In genomic region chr1:9731051-9731537, GRCh38 we compare ENCODE assay signal across 17 cellular contexts.
DNase-seq lines count a peak whose midpoint lies in the region; ATAC-seq, FAIRE-seq and TF ChIP-seq lines count a peak whose summit lies in the region.
"Had no signal": no experiment of that assay in that cellular context is flagged by ENCODE, and none has a peak within 500 bp of the region (broad histone marks: within the 10 kb centered on the region; RNA-seq: fewer than 3 reads in every experiment).

No MANE protein-coding gene starts in this region.

- no peaks in the 10 kb centered on the region for H3K23me2 ChIP-seq in H1 (ENCODE audit: low read depth, low read length)

- no peak overlapping the region for H3K27ac ChIP-seq in H1 (ENCODE audit: low read depth, low read length)
- no peak overlapping the region for H3K27ac ChIP-seq in vagina

- H3K4me3 ChIP-seq in H1 (ENCODE audit: extremely low read depth in 1 of 4, insufficient read depth in 2 of 4, low read depth in 3 of 4, low read length in 4 of 4) (no peak overlapping the region), vagina (no peak overlapping the region)
- H3K4me3 ChIP-seq: GM23338 had no signal

- intact Hi-C loops in activated B cell treated with CpG ODN at 0.5 μM for 24 hours (cut with micrococcal nuclease) = no loop called here
- intact Hi-C loops in vagina (cut with DNase I) = no loop called here

- no peak overlapping the region for H4K5ac ChIP-seq in H1 (ENCODE audit: insufficient read length, low read depth, low read length)

- no peak overlapping the region for H4K91ac ChIP-seq in H1 (replicated peaks; ENCODE audit: insufficient read length, low read length)

- no peak overlapping the region for H3K14ac ChIP-seq in H1 (ENCODE audit: insufficient read length)

- H3K27me3 ChIP-seq in H1 (replicated peaks in 1 of 4; ENCODE audit: control insufficient read depth in 3 of 4, extremely low read depth in 1 of 4, insufficient read depth in 3 of 4, low read length in 3 of 4) (no peaks in the 10 kb centered on the region), vagina (no peaks in the 10 kb centered on the region)

- no peaks in the 10 kb centered on the region for H3K79me1 ChIP-seq in H1 (ENCODE audit: low read depth, low read length)

- DNase-seq in activated naive CD4-positive, alpha-beta T cell treated with anti-CD3 and anti-CD28 coated beads, Interleukin-2, amount 50 U/mL, for 72 hours (ENCODE audit: low spot score in 2 of 2) = no peak
- no peak for DNase-seq in activated naive CD4-positive, alpha-beta T cell treated with anti-CD3 and anti-CD28 coated beads, Interleukin-2, amount 50 U/mL, for 16 hours
- DNase-seq in activated B cell treated with CpG ODN at 0.5 μM for 24 hours (no peak), H1 (ENCODE audit: low read depth in 1 of 2, low spot score in 2 of 2) (no peak), vagina (ENCODE audit: extremely low spot score in 2 of 2) (no peak), dermis blood vessel endothelial cell (no peak)
- peak in 1 of 2 donors; percentile 13 for DNase-seq in stimulated activated naive CD8-positive, alpha-beta T cell treated with anti-CD3 and anti-CD28 coated beads, Interleukin-15, amount 100 ng/mL, for 72 hours
- DNase-seq: amniotic stem cell; central memory CD4-positive, alpha-beta T cell; NCI-H1417 treated with DMSO at 0.1 percent for 48 hours; stimulated activated CD4-positive, alpha-beta T cell treated with anti-CD3 and anti-CD28 coated beads, Interleukin-12 subunit alpha, Interleukin-12 subunit beta, amount 100 ng/mL, for 4 hours; SW 1271 had no signal

- no peak for TF ChIP-seq RAD21 in H1 (IDR thresholded peaks at IDR 0.05 in 1 of 2, conservative IDR thresholded peaks at IDR 0.05 in 1 of 2; ENCODE audit: low read depth in 2 of 2, low read length in 2 of 2)

- H3K9ac ChIP-seq in H1 (replicated peaks in 1 of 4; ENCODE audit: extremely low read depth in 1 of 4, low read depth in 3 of 4, low read length in 3 of 4) = no peak overlapping the region

- H2BK5ac ChIP-seq in H1 (ENCODE audit: low read depth, low read length) = peak overlapping the region; percentile 8; the same call in 1 of the 2 replicates

- H2AFZ ChIP-seq in H1 (ENCODE audit: low read length) = no peak overlapping the region
- H2AFZ ChIP-seq: GM23338 had no signal

- no peak for FAIRE-seq in H1 (lab: Jason Lieb, UNC)
- FAIRE-seq: G401.6 had no signal

- H2BK12ac ChIP-seq in H1 (ENCODE audit: low read depth, low read length) = no peak overlapping the region

- H3K4me3 Mint-ChIP-seq in activated B cell treated with CpG ODN at 0.5 μM for 24 hours = no peak overlapping the region
- H3K4me3 Mint-ChIP-seq in stimulated activated naive CD8-positive, alpha-beta T cell treated with anti-CD3 and anti-CD28 coated beads, Interleukin-15, amount 100 ng/mL, for 72 hours = peak overlapping the region; percentile 31 to 71
- H3K4me3 Mint-ChIP-seq: GM23338 had no signal

- peaks cover 31 to 75% (median 56%) of the 10 kb centered on the region in 4 experiments for H3K36me3 ChIP-seq in H1 (ENCODE audit: control insufficient read depth in 2 of 4, insufficient read depth in 4 of 4, low read length in 3 of 4)
- H3K36me3 ChIP-seq in vagina = peaks cover 0 to 82% of the 10 kb centered on the region in 2 donors

- H3K4me1 Mint-ChIP-seq in activated B cell treated with CpG ODN at 0.5 μM for 24 hours = peaks cover 33% of the 10 kb centered on the region
- H3K4me1 Mint-ChIP-seq in stimulated activated naive CD8-positive, alpha-beta T cell treated with anti-CD3 and anti-CD28 coated beads, Interleukin-15, amount 100 ng/mL, for 72 hours = peaks cover 84% of the 10 kb centered on the region
- H3K4me1 Mint-ChIP-seq: GM23338 had no signal

- no peak overlapping the region for H3K23ac ChIP-seq in H1 (ENCODE audit: insufficient read length)

- no peak overlapping the region for H2BK15ac ChIP-seq in H1 (ENCODE audit: low read length)

- no peak for TF ChIP-seq POLR2A in H1 (IDR thresholded peaks at IDR 0.05; ENCODE audit: control extremely low read depth in 1 of 2, low read depth in 2 of 2, low read length in 2 of 2)
- TF ChIP-seq POLR2A in vagina (IDR thresholded peaks at IDR 0.05) = no peak

- TF ChIP-seq EP300 in H1 (IDR thresholded peaks at IDR 0.05; ENCODE audit: borderline replicate concordance in 1 of 2, low read depth in 2 of 2, low read length in 2 of 2) = no peak

- CTCF ChIA-PET in activated B cell treated with CpG ODN at 0.5 μM for 24 hours (lab: Charles Lee) = interaction anchor here (1.1 kb wide), 1 partner anchor 116 kb away, joined by 3 read pairs; no protein-coding TSS in a partner anchor
- CTCF ChIA-PET in H1 (lab: Charles Lee; ENCODE audit: partially characterized antibody) = interaction anchor here (1.1 to 3.3 kb wide), 2 partner anchors 9 to 29 kb away, joined by 3 to 18 read pairs; no protein-coding TSS in a partner anchor

- H2BK20ac ChIP-seq in H1 (ENCODE audit: low read length) = no peak overlapping the region

- H3K56ac ChIP-seq in H1 (replicated peaks; ENCODE audit: insufficient read length, low read depth, low read length) = no peak overlapping the region

- peaks cover 0 to 9% of the 10 kb centered on the region in 2 experiments for H4K20me1 ChIP-seq in H1 (replicated peaks in 1 of 2; ENCODE audit: control insufficient read depth in 1 of 2, insufficient read depth in 2 of 2, low read length in 2 of 2)

- no peak overlapping the region for H3K18ac ChIP-seq in H1 (ENCODE audit: extremely low read depth, low read length)

- H3K9me3 Mint-ChIP-seq in activated naive CD4-positive, alpha-beta T cell treated with anti-CD3 and anti-CD28 coated beads, Interleukin-2, amount 50 U/mL, for 72 hours = no peaks in the 10 kb centered on the region
- no peaks in the 10 kb centered on the region for H3K9me3 Mint-ChIP-seq in activated B cell treated with CpG ODN at 0.5 μM for 24 hours
- H3K9me3 Mint-ChIP-seq in stimulated activated naive CD8-positive, alpha-beta T cell treated with anti-CD3 and anti-CD28 coated beads, Interleukin-15, amount 100 ng/mL, for 72 hours = no peaks in the 10 kb centered on the region

- peak overlapping the region; percentile 45 to 87 for H3K27ac Mint-ChIP-seq in activated naive CD4-positive, alpha-beta T cell treated with anti-CD3 and anti-CD28 coated beads, Interleukin-2, amount 50 U/mL, for 72 hours
- peak overlapping the region; percentile 79 for H3K27ac Mint-ChIP-seq in activated B cell treated with CpG ODN at 0.5 μM for 24 hours
- peak overlapping the region; percentile 24 to 96 for H3K27ac Mint-ChIP-seq in stimulated activated naive CD8-positive, alpha-beta T cell treated with anti-CD3 and anti-CD28 coated beads, Interleukin-15, amount 100 ng/mL, for 72 hours
- H3K27ac Mint-ChIP-seq: GM23338 had no signal

- H2AK5ac ChIP-seq in H1 (ENCODE audit: low read depth, low read length) = no peak overlapping the region

- TF ChIP-seq CTCF in activated B cell treated with CpG ODN at 0.5 μM for 24 hours (IDR thresholded peaks at IDR 0.05) = no peak
- no peak for TF ChIP-seq CTCF in H1 (IDR thresholded peaks at IDR 0.05; ENCODE audit: control extremely low read depth in 1 of 3, insufficient read depth in 1 of 3, low read depth in 1 of 3, low read length in 3 of 3)
- no peak for TF ChIP-seq CTCF in vagina (IDR thresholded peaks at IDR 0.05)

- H2BK120ac ChIP-seq in H1 (replicated peaks; ENCODE audit: low read depth, low read length) = no peak overlapping the region

- no peak overlapping the region for H3K4ac ChIP-seq in H1 (replicated peaks; ENCODE audit: insufficient read length, low read depth, low read length)

- no peak overlapping the region; the same call in 1 of the 2 replicates for H4K8ac ChIP-seq in H1 (ENCODE audit: extremely low read depth, insufficient read depth, low read length)

- peaks cover 37 to 63% of the 10 kb centered on the region in 2 donors for H3K36me3 Mint-ChIP-seq in activated naive CD4-positive, alpha-beta T cell treated with anti-CD3 and anti-CD28 coated beads, Interleukin-2, amount 50 U/mL, for 72 hours
- peaks cover 96% of the 10 kb centered on the region for H3K36me3 Mint-ChIP-seq in activated B cell treated with CpG ODN at 0.5 μM for 24 hours (ENCODE audit: low read depth)

- H3K27me3 Mint-ChIP-seq in activated B cell treated with CpG ODN at 0.5 μM for 24 hours = no peaks in the 10 kb centered on the region
- H3K27me3 Mint-ChIP-seq in stimulated activated naive CD8-positive, alpha-beta T cell treated with anti-CD3 and anti-CD28 coated beads, Interleukin-15, amount 100 ng/mL, for 72 hours = no peaks in the 10 kb centered on the region

- H3K4me2 ChIP-seq in H1 (ENCODE audit: insufficient read depth in 1 of 2, low read depth in 2 of 2, low read length in 2 of 2) = no peak overlapping the region
- H3K4me2 ChIP-seq: GM23338 had no signal

- 93% methylated on average over 31 of the region's 31 CpGs; no CpG with 5 or more reads in 1 of the 2 experiments for WGBS in H1 (ENCODE audit: extremely low coverage in 1 of 2, insufficient coverage in 1 of 2, insufficient read length in 1 of 2, insufficient replicate concordance in 2 of 2, low coverage in 1 of 2, low lambda C conversion rate in 2 of 2, missing lambda C conversion rate in 1 of 2), 2 experiments

- no peaks in the 10 kb centered on the region for H3K79me2 ChIP-seq in H1 (ENCODE audit: control insufficient read depth in 1 of 2, insufficient read depth in 2 of 2, low read length in 2 of 2)

- no peak for ATAC-seq in activated naive CD4-positive, alpha-beta T cell treated with anti-CD3 and anti-CD28 coated beads, Interleukin-2, amount 50 U/mL, for 72 hours
- ATAC-seq in activated B cell treated with CpG ODN at 0.5 μM for 24 hours (ENCODE audit: low read depth) (no peak), GM21786 (IDR thresholded peaks at IDR 0.05; ENCODE audit: unreplicated experiment) (no peak)
- ATAC-seq in stimulated activated naive CD8-positive, alpha-beta T cell treated with anti-CD3 and anti-CD28 coated beads, Interleukin-15, amount 100 ng/mL, for 72 hours = no peak
- ATAC-seq: activated CD4-positive, CD25-positive, alpha-beta regulatory T cell treated with anti-CD3 and anti-CD28 coated beads, Interleukin-2, amount 50 U/mL, for 24 hours; GM23338; left colon had no signal

- H3K9me3 ChIP-seq in H1 (ENCODE audit: insufficient read depth in 2 of 2, low read depth in 1 of 2, low read length in 1 of 2) = peaks cover 0 to 4% of the 10 kb centered on the region in 2 experiments; a peak in 2 of 4 replicates
- H3K9me3 ChIP-seq in vagina = no peaks in the 10 kb centered on the region

- no peaks in the 10 kb centered on the region for H3K4me1 ChIP-seq in H1 (replicated peaks in 1 of 4; ENCODE audit: control insufficient read depth in 3 of 4, insufficient read depth in 4 of 4, low read length in 3 of 4)
- H3K4me1 ChIP-seq in vagina = no peaks in the 10 kb centered on the region

- POLR2A ChIA-PET in activated B cell treated with CpG ODN at 0.5 μM for 24 hours (lab: Charles Lee) (interaction anchor here (0.7 to 0.9 kb wide), 3 partner anchors 14 to 102 kb away, joined by 3 read pairs; no protein-coding TSS in a partner anchor), H1 (lab: Charles Lee; ENCODE audit: partially characterized antibody) (interaction anchor here (0.6 to 2.0 kb wide), 2 partner anchors 14 to 135 kb away, joined by 3 to 4 read pairs; no protein-coding TSS in a partner anchor)

TF ChIP-seq in H1, 55 proteins besides CTCF, POLR2A, EP300 and RAD21 (continues in another document):
- TF ChIP-seq RXRA (IDR thresholded peaks at IDR 0.05; ENCODE audit: insufficient read depth, low read depth, low read length) = no peak
